ENCODE assay signal across 1 cellular context in the genomic region with DNA sequence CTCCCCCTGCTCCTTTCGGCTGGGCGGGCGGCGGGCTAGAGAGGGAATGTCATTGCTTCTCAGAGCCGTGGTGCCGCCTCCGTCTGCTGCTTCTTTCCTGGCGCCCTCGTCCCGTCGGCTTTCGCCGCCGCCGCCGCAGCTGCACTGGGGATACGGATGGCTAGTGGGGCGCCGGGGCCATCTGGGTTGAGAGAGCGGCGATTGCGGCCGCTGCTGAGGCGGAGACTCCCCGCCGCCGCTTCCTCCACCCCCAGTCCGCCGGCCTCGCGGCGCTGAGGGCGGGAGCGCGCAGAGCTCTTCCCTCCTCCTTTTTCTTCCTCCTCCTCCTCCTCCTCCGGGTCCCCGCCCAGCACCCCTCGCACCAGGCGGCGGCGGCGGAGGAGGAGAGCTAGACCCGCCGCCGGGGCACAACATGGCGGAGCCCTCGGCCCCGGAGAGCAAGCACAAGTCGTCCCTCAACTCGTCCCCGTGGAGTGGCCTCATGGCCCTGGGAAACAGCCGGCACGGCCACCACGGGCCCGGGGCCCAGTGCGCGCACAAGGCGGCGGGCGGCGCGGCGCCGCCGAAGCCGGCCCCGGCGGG.
TF ChIP-seq lines count a peak whose summit lies in the region.

A gene (plus strand): TSS at position 339 of the 582 bp plus-strand sequence. CDS start 74 bp downstream, at position 413.

TF ChIP-seq in K562, 482 proteins besides CTCF, POLR2A, EP300 and RAD21 (continues in another document):
- no peak for TF ChIP-seq KLF16 (IDR thresholded peaks at IDR 0.05)
- TF ChIP-seq ZBED1 (IDR thresholded peaks at IDR 0.05), result peak; percentile 28; the same call in 1 of the 2 replicates
- TF ChIP-seq, protein P1, sequence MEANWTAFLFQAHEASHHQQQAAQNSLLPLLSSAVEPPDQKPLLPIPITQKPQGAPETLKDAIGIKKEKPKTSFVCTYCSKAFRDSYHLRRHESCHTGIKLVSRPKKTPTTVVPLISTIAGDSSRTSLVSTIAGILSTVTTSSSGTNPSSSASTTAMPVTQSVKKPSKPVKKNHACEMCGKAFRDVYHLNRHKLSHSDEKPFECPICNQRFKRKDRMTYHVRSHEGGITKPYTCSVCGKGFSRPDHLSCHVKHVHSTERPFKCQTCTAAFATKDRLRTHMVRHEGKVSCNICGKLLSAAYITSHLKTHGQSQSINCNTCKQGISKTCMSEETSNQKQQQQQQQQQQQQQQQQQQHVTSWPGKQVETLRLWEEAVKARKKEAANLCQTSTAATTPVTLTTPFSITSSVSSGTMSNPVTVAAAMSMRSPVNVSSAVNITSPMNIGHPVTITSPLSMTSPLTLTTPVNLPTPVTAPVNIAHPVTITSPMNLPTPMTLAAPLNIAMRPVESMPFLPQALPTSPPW (CRISPR knock-in tag; IDR thresholded peaks at IDR 0.05), result peak; percentile 89
- TF ChIP-seq ETV1 (tag; conservative IDR thresholded peaks at IDR 0.05; ENCODE audit: low read depth), result 0 out of 2 replicates have a peak, but pooled peaks have one; percentile 14
- 0 out of 2 replicates have a peak, but pooled peaks have one; percentile 8 for TF ChIP-seq ELF4 (CRISPR knock-in tag; IDR thresholded peaks at IDR 0.05)
- TF ChIP-seq ZKSCAN8 (CRISPR knock-in tag; IDR thresholded peaks at IDR 0.05), result no peak
- TF ChIP-seq, protein P2, sequence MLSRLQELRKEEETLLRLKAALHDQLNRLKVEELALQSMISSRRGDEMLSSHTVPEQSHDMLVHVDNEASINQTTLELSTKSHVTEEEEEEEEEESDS (CRISPR knock-in tag; IDR thresholded peaks at IDR 0.05), result no peak
- TF ChIP-seq FOXJ3 (CRISPR knock-in tag; IDR thresholded peaks at IDR 0.05), result no peak
- TF ChIP-seq POLR2H (tag; IDR thresholded peaks at IDR 0.05; ENCODE audit: low read depth), result peak; percentile 88; the same call in 1 of the 2 replicates
- TF ChIP-seq ZNF766 (CRISPR knock-in tag; conservative IDR thresholded peaks at IDR 0.05), result no peak
- TF ChIP-seq, protein P3, sequence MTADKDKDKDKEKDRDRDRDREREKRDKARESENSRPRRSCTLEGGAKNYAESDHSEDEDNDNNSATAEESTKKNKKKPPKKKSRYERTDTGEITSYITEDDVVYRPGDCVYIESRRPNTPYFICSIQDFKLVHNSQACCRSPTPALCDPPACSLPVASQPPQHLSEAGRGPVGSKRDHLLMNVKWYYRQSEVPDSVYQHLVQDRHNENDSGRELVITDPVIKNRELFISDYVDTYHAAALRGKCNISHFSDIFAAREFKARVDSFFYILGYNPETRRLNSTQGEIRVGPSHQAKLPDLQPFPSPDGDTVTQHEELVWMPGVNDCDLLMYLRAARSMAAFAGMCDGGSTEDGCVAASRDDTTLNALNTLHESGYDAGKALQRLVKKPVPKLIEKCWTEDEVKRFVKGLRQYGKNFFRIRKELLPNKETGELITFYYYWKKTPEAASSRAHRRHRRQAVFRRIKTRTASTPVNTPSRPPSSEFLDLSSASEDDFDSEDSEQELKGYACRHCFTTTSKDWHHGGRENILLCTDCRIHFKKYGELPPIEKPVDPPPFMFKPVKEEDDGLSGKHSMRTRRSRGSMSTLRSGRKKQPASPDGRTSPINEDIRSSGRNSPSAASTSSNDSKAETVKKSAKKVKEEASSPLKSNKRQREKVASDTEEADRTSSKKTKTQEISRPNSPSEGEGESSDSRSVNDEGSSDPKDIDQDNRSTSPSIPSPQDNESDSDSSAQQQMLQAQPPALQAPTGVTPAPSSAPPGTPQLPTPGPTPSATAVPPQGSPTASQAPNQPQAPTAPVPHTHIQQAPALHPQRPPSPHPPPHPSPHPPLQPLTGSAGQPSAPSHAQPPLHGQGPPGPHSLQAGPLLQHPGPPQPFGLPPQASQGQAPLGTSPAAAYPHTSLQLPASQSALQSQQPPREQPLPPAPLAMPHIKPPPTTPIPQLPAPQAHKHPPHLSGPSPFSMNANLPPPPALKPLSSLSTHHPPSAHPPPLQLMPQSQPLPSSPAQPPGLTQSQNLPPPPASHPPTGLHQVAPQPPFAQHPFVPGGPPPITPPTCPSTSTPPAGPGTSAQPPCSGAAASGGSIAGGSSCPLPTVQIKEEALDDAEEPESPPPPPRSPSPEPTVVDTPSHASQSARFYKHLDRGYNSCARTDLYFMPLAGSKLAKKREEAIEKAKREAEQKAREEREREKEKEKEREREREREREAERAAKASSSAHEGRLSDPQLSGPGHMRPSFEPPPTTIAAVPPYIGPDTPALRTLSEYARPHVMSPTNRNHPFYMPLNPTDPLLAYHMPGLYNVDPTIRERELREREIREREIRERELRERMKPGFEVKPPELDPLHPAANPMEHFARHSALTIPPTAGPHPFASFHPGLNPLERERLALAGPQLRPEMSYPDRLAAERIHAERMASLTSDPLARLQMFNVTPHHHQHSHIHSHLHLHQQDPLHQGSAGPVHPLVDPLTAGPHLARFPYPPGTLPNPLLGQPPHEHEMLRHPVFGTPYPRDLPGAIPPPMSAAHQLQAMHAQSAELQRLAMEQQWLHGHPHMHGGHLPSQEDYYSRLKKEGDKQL (CRISPR knock-in tag; IDR thresholded peaks at IDR 0.05; ENCODE audit: borderline replicate concordance), result no peak
- TF ChIP-seq ESRRB (CRISPR knock-in tag; IDR thresholded peaks at IDR 0.05; ENCODE audit: borderline replicate concordance), result no peak
- peak; percentile 69; the same call in 1 of the 2 replicates for TF ChIP-seq GTF2E2 (tag; IDR thresholded peaks at IDR 0.05)
- TF ChIP-seq JUNB (CRISPR knock-in tag; conservative IDR thresholded peaks at IDR 0.05), result no peak
- peak; percentile 81 for TF ChIP-seq EGR1 (conservative IDR thresholded peaks at IDR 0.05)
- no peak for TF ChIP-seq ZNF354B (CRISPR knock-in tag; IDR thresholded peaks at IDR 0.05)
- TF ChIP-seq ZNF24 (IDR thresholded peaks at IDR 0.05), result 0 out of 2 replicates have a peak, but pooled peaks have one; percentile 20
- TF ChIP-seq SMAD3 (CRISPR knock-in tag; conservative IDR thresholded peaks at IDR 0.05), result 0 out of 2 replicates have a peak, but pooled peaks have one; percentile 41
- TF ChIP-seq E2F3 (CRISPR knock-in tag; IDR thresholded peaks at IDR 0.05), result peak; percentile 85
- peak; percentile 60 for TF ChIP-seq RBFOX2 (IDR thresholded peaks at IDR 0.05; ENCODE audit: low read depth, low read length)
- TF ChIP-seq, protein P4, sequence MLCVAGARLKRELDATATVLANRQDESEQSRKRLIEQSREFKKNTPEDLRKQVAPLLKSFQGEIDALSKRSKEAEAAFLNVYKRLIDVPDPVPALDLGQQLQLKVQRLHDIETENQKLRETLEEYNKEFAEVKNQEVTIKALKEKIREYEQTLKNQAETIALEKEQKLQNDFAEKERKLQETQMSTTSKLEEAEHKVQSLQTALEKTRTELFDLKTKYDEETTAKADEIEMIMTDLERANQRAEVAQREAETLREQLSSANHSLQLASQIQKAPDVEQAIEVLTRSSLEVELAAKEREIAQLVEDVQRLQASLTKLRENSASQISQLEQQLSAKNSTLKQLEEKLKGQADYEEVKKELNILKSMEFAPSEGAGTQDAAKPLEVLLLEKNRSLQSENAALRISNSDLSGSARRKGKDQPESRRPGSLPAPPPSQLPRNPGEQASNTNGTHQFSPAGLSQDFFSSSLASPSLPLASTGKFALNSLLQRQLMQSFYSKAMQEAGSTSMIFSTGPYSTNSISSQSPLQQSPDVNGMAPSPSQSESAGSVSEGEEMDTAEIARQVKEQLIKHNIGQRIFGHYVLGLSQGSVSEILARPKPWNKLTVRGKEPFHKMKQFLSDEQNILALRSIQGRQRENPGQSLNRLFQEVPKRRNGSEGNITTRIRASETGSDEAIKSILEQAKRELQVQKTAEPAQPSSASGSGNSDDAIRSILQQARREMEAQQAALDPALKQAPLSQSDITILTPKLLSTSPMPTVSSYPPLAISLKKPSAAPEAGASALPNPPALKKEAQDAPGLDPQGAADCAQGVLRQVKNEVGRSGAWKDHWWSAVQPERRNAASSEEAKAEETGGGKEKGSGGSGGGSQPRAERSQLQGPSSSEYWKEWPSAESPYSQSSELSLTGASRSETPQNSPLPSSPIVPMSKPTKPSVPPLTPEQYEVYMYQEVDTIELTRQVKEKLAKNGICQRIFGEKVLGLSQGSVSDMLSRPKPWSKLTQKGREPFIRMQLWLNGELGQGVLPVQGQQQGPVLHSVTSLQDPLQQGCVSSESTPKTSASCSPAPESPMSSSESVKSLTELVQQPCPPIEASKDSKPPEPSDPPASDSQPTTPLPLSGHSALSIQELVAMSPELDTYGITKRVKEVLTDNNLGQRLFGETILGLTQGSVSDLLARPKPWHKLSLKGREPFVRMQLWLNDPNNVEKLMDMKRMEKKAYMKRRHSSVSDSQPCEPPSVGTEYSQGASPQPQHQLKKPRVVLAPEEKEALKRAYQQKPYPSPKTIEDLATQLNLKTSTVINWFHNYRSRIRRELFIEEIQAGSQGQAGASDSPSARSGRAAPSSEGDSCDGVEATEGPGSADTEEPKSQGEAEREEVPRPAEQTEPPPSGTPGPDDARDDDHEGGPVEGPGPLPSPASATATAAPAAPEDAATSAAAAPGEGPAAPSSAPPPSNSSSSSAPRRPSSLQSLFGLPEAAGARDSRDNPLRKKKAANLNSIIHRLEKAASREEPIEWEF (CRISPR knock-in tag; IDR thresholded peaks at IDR 0.05), result no peak
- no peak for TF ChIP-seq FOXA3 (CRISPR knock-in tag; conservative IDR thresholded peaks at IDR 0.05 in 1 of 2, IDR thresholded peaks at IDR 0.05 in 1 of 2)
- 0 out of 4 replicates have a peak, but pooled peaks of 1 of the 2 experiments have one; percentile 33 for TF ChIP-seq SRF (CRISPR knock-in tag; IDR thresholded peaks at IDR 0.05)
- no peak for TF ChIP-seq CBFB (CRISPR knock-in tag; IDR thresholded peaks at IDR 0.05)
- TF ChIP-seq, protein P5, sequence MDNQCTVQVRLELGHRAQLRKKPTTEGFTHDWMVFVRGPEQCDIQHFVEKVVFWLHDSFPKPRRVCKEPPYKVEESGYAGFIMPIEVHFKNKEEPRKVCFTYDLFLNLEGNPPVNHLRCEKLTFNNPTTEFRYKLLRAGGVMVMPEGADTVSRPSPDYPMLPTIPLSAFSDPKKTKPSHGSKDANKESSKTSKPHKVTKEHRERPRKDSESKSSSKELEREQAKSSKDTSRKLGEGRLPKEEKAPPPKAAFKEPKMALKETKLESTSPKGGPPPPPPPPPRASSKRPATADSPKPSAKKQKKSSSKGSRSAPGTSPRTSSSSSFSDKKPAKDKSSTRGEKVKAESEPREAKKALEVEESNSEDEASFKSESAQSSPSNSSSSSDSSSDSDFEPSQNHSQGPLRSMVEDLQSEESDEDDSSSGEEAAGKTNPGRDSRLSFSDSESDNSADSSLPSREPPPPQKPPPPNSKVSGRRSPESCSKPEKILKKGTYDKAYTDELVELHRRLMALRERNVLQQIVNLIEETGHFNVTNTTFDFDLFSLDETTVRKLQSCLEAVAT (IDR thresholded peaks at IDR 0.05), result peak; percentile 64 to 75; a peak in 3 of 4 replicates
- TF ChIP-seq HDAC8 (tag; IDR thresholded peaks at IDR 0.05), result no peak
- TF ChIP-seq L3MBTL2 (IDR thresholded peaks at IDR 0.05), result peak; percentile 9; the same call in 1 of the 2 replicates
- no peak for TF ChIP-seq C11orf30 (IDR thresholded peaks at IDR 0.05; ENCODE audit: low read depth)
- TF ChIP-seq BHLHE40 (IDR thresholded peaks at IDR 0.05; ENCODE audit: low read length), result no peak
- 0 out of 2 replicates have a peak, but pooled peaks have one; percentile 63 for TF ChIP-seq ERF (CRISPR knock-in tag; IDR thresholded peaks at IDR 0.05)
- no peak for TF ChIP-seq ZNF124 (CRISPR knock-in tag; IDR thresholded peaks at IDR 0.05)
- TF ChIP-seq TCFL5 (CRISPR knock-in tag; conservative IDR thresholded peaks at IDR 0.05), result no peak
- no peak for TF ChIP-seq COPS2 (conservative IDR thresholded peaks at IDR 0.05)
- TF ChIP-seq RUNX1 (IDR thresholded peaks at IDR 0.05; ENCODE audit: low read depth), result no peak
- TF ChIP-seq, protein P6, sequence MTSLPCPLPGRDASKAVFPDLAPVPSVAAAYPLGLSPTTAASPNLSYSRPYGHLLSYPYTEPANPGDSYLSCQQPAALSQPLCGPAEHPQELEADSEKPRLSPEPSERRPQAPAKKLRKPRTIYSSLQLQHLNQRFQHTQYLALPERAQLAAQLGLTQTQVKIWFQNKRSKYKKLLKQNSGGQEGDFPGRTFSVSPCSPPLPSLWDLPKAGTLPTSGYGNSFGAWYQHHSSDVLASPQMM (CRISPR knock-in tag; IDR thresholded peaks at IDR 0.05), result no peak
- TF ChIP-seq TEAD1 (CRISPR knock-in tag; IDR thresholded peaks at IDR 0.05), result peak; percentile 40 to 74; a peak in 3 of 4 replicates
- no peak for TF ChIP-seq ZNF347 (CRISPR knock-in tag; IDR thresholded peaks at IDR 0.05; ENCODE audit: low read depth)
- TF ChIP-seq, protein P7, sequence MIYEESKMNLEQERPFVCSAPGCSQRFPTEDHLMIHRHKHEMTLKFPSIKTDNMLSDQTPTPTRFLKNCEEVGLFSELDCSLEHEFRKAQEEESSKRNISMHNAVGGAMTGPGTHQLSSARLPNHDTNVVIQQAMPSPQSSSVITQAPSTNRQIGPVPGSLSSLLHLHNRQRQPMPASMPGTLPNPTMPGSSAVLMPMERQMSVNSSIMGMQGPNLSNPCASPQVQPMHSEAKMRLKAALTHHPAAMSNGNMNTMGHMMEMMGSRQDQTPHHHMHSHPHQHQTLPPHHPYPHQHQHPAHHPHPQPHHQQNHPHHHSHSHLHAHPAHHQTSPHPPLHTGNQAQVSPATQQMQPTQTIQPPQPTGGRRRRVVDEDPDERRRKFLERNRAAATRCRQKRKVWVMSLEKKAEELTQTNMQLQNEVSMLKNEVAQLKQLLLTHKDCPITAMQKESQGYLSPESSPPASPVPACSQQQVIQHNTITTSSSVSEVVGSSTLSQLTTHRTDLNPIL (CRISPR knock-in tag; IDR thresholded peaks at IDR 0.05), result no peak
- TF ChIP-seq, protein P8, sequence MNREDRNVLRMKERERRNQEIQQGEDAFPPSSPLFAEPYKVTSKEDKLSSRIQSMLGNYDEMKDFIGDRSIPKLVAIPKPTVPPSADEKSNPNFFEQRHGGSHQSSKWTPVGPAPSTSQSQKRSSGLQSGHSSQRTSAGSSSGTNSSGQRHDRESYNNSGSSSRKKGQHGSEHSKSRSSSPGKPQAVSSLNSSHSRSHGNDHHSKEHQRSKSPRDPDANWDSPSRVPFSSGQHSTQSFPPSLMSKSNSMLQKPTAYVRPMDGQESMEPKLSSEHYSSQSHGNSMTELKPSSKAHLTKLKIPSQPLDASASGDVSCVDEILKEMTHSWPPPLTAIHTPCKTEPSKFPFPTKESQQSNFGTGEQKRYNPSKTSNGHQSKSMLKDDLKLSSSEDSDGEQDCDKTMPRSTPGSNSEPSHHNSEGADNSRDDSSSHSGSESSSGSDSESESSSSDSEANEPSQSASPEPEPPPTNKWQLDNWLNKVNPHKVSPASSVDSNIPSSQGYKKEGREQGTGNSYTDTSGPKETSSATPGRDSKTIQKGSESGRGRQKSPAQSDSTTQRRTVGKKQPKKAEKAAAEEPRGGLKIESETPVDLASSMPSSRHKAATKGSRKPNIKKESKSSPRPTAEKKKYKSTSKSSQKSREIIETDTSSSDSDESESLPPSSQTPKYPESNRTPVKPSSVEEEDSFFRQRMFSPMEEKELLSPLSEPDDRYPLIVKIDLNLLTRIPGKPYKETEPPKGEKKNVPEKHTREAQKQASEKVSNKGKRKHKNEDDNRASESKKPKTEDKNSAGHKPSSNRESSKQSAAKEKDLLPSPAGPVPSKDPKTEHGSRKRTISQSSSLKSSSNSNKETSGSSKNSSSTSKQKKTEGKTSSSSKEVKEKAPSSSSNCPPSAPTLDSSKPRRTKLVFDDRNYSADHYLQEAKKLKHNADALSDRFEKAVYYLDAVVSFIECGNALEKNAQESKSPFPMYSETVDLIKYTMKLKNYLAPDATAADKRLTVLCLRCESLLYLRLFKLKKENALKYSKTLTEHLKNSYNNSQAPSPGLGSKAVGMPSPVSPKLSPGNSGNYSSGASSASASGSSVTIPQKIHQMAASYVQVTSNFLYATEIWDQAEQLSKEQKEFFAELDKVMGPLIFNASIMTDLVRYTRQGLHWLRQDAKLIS (CRISPR knock-in tag; IDR thresholded peaks at IDR 0.05), result peak; percentile 71; the same call in 1 of the 2 replicates
- no peak for TF ChIP-seq RCOR1 (IDR thresholded peaks at IDR 0.05; ENCODE audit: borderline replicate concordance in 1 of 2, low read depth in 2 of 2, low read length in 2 of 2)
